ENCODE assay signal across 10 cellular contexts in the genomic region with DNA sequence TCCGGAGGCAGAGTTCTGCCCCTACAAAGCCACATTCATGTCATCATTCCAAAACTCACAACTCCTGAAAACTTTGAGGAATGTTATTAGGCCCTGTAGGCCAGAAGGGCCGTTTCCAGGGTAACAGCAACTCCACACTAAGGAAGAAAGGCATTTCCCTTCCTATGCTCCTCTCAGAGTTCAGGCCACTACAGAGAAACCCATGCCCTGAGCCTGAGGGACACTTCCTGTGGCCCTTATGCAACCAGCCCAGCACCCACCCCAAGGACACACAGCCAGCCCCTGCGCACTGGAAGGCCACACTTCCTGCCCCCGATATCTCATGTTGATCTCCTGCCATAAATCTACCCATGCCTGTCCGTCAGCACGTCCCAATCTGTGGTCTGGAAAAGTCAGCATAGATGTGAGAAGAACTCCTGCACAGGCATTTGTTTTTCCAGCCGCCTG.
A peak's percentile ranks its signal among the peaks of the same experiment; 100 is the strongest.
DNase-seq lines count a peak whose midpoint lies in the region; ATAC-seq and TF ChIP-seq lines count a peak whose summit lies in the region.
"Had no signal": no experiment of that assay in that cellular context is flagged by ENCODE, and none has a peak within 500 bp of the region (broad histone marks: within the 10 kb centered on the region; RNA-seq: fewer than 3 reads in every experiment).

No MANE protein-coding gene starts in this region.

- peaks cover 0 to 5% (median 3%) of the 10 kb centered on the region in 5 experiments for H3K9me3 Mint-ChIP-seq in brain
- no peaks in the 10 kb centered on the region for H3K9me3 Mint-ChIP-seq in stimulated activated effector memory CD8-positive, alpha-beta T cell treated with anti-CD3 and anti-CD28 coated beads, Interleukin-12 subunit alpha, Interleukin-12 subunit beta, amount 100 ng/mL, for 72 hours
- H3K9me3 Mint-ChIP-seq in stimulated activated naive CD8-positive, alpha-beta T cell treated with anti-CD3 and anti-CD28 coated beads, Interleukin-15, amount 100 ng/mL, for 72 hours, result no peaks in the 10 kb centered on the region

- no peak for TF ChIP-seq CTCF in brain (conservative IDR thresholded peaks at IDR 0.05)

- peak overlapping the region in 1 of 5 experiments; percentile 2 for H3K4me3 Mint-ChIP-seq in brain
- H3K4me3 Mint-ChIP-seq in stimulated activated effector memory CD8-positive, alpha-beta T cell treated with anti-CD3 and anti-CD28 coated beads, Interleukin-12 subunit alpha, Interleukin-12 subunit beta, amount 100 ng/mL, for 72 hours, result no peak overlapping the region
- no peak overlapping the region for H3K4me3 Mint-ChIP-seq in stimulated activated naive CD8-positive, alpha-beta T cell treated with anti-CD3 and anti-CD28 coated beads, Interleukin-15, amount 100 ng/mL, for 72 hours

- ATAC-seq in stimulated activated effector memory CD8-positive, alpha-beta T cell treated with anti-CD3 and anti-CD28 coated beads, Interleukin-12 subunit alpha, Interleukin-12 subunit beta, amount 100 ng/mL, for 72 hours, result no peak
- no peak for ATAC-seq in GM21786 (IDR thresholded peaks at IDR 0.05; ENCODE audit: unreplicated experiment)
- no peak for ATAC-seq in stimulated activated naive CD8-positive, alpha-beta T cell treated with anti-CD3 and anti-CD28 coated beads, Interleukin-15, amount 100 ng/mL, for 72 hours
- no peak for ATAC-seq in GM19455 (IDR thresholded peaks at IDR 0.05; ENCODE audit: unreplicated experiment)

- H3K27me3 Mint-ChIP-seq in brain, result peaks cover 19% of the 10 kb centered on the region
- H3K27me3 Mint-ChIP-seq in stimulated activated naive CD8-positive, alpha-beta T cell treated with anti-CD3 and anti-CD28 coated beads, Interleukin-15, amount 100 ng/mL, for 72 hours, result peaks cover 6% of the 10 kb centered on the region

- H3K36me3 Mint-ChIP-seq in brain, result no peaks in the 10 kb centered on the region
- H3K36me3 Mint-ChIP-seq in stimulated activated effector memory CD8-positive, alpha-beta T cell treated with anti-CD3 and anti-CD28 coated beads, Interleukin-12 subunit alpha, Interleukin-12 subunit beta, amount 100 ng/mL, for 72 hours, result no peaks in the 10 kb centered on the region

- H3K27ac Mint-ChIP-seq in brain, result peak overlapping the region in 3 of 5 experiments; percentile 59 to 89 (median 76)
- no peak overlapping the region for H3K27ac Mint-ChIP-seq in stimulated activated effector memory CD8-positive, alpha-beta T cell treated with anti-CD3 and anti-CD28 coated beads, Interleukin-12 subunit alpha, Interleukin-12 subunit beta, amount 100 ng/mL, for 72 hours
- H3K27ac Mint-ChIP-seq in stimulated activated naive CD8-positive, alpha-beta T cell treated with anti-CD3 and anti-CD28 coated beads, Interleukin-15, amount 100 ng/mL, for 72 hours, result no peak overlapping the region

- DNase-seq in HS-5 (ENCODE audit: low read depth) (peak; percentile 30), iris pigment epithelial cell (ENCODE audit: low read depth) (peak; percentile 66), stromal cell of bone marrow (ENCODE audit: low read depth) (peak; percentile 81)
- no peak for DNase-seq in stimulated activated effector memory CD8-positive, alpha-beta T cell treated with anti-CD3 and anti-CD28 coated beads, Interleukin-12 subunit alpha, Interleukin-12 subunit beta, amount 100 ng/mL, for 72 hours (ENCODE audit: low spot score in 2 of 2)
- DNase-seq in stimulated activated naive CD8-positive, alpha-beta T cell treated with anti-CD3 and anti-CD28 coated beads, Interleukin-15, amount 100 ng/mL, for 72 hours, result no peak
- DNase-seq: activated T-cell treated with anti-CD3 and anti-CD28 coated beads for 4 hours, NCI-H2171 treated with DMSO at 0.1 percent for 48 hours had no signal

- peaks cover 56% of the 10 kb centered on the region for H3K4me1 Mint-ChIP-seq in brain
- peaks cover 15% of the 10 kb centered on the region for H3K4me1 Mint-ChIP-seq in stimulated activated effector memory CD8-positive, alpha-beta T cell treated with anti-CD3 and anti-CD28 coated beads, Interleukin-12 subunit alpha, Interleukin-12 subunit beta, amount 100 ng/mL, for 72 hours
- H3K4me1 Mint-ChIP-seq in stimulated activated naive CD8-positive, alpha-beta T cell treated with anti-CD3 and anti-CD28 coated beads, Interleukin-15, amount 100 ng/mL, for 72 hours, result peaks cover 21% of the 10 kb centered on the region

Comparison
In these comparisons a context has a peak if more than half of its experiments do, and no peak if none do; other contexts are left out.
1. DNase-seq: peak in HS-5 (single experiment), iris pigment epithelial cell (single experiment) and stromal cell of bone marrow (single experiment); none in stimulated activated effector memory CD8-positive, alpha-beta T cell treated with anti-CD3 and anti-CD28 coated beads, Interleukin-12 subunit alpha, Interleukin-12 subunit beta, amount 100 ng/mL, for 72 hours (0 of 2) and stimulated activated naive CD8-positive, alpha-beta T cell treated with anti-CD3 and anti-CD28 coated beads, Interleukin-15, amount 100 ng/mL, for 72 hours (0 of 2).
2. H3K27ac Mint-ChIP-seq: peak in brain (3 of 5); none in stimulated activated effector memory CD8-positive, alpha-beta T cell treated with anti-CD3 and anti-CD28 coated beads, Interleukin-12 subunit alpha, Interleukin-12 subunit beta, amount 100 ng/mL, for 72 hours (single experiment) and stimulated activated naive CD8-positive, alpha-beta T cell treated with anti-CD3 and anti-CD28 coated beads, Interleukin-15, amount 100 ng/mL, for 72 hours (0 of 2).